8 cellular contexts compared by ENCODE assay signal in the genomic region with DNA sequence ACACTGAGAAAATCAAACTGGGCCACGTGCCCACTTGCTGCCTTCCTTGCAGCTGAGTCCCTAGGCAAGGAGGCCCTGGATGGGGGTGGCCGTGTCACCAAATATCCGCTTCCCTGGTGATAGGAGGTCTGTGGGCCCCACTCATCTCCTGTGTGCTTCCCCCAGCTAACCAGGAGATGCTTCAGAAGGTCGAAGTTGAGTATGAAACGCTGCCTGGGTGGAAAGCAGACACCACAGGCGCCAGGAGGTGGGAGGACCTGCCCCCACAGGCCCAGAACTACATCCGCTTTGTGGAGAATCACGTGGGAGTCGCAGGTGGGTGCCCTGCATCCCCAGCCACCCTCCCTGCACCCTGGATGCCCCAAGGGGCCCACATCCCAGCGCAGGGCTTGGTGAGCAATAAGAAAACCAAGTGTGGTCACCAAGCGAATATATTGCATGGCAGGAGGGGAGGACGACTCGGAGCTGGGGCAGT. TPM values are rescaled to one million over a fixed set of nuclear protein-coding genes. Genes with fewer than 3 reads are reported as not detected.
DNase-seq lines count a peak whose midpoint lies in the region; ATAC-seq, FAIRE-seq and TF ChIP-seq lines count a peak whose summit lies in the region.
"Had no signal": no experiment of that assay in that cellular context is flagged by ENCODE, and none has a peak within 500 bp of the region (broad histone marks: within the 10 kb centered on the region; RNA-seq: fewer than 3 reads in every experiment).

No MANE protein-coding gene starts in this region.

- H3K36me3 ChIP-seq in esophagus squamous epithelium: peaks cover 0 to 21% (median 0%) of the 10 kb centered on the region in 3 donors
- no peaks in the 10 kb centered on the region for H3K36me3 ChIP-seq in thyroid gland

- ATAC-seq in SK-N-SH treated with all-trans-retinoic acid at 6 μM for 48 hours: no peak

- H3K9me3 ChIP-seq in esophagus squamous epithelium (no peaks in the 10 kb centered on the region), thyroid gland (no peaks in the 10 kb centered on the region)

- FAIRE-seq in GM12892 (lab: Jason Lieb, UNC): peak; percentile 61
- FAIRE-seq: endometrium had no signal

- H3K27me3 ChIP-seq in esophagus squamous epithelium: no peaks in the 10 kb centered on the region
- no peaks in the 10 kb centered on the region for H3K27me3 ChIP-seq in thyroid gland

- H3K4me1 ChIP-seq in esophagus squamous epithelium (peaks cover 32 to 56% (median 41%) of the 10 kb centered on the region in 3 donors), thyroid gland (no peaks in the 10 kb centered on the region)

- 84% methylated on average over 2 of the region's 13 CpGs; no CpG with 5 or more reads in 1 of the 2 donors for whole genome bisulfite sequencing in esophagus squamous epithelium, 2 donors
- 88 to 91% methylated on average over 10 to 12 of the region's 13 CpGs for WGBS in thyroid gland, 2 donors

- TF ChIP-seq CTCF in RWPE1 (conservative IDR thresholded peaks at IDR 0.05; ENCODE audit: low read depth): no peak
- TF ChIP-seq CTCF in esophagus squamous epithelium (IDR thresholded peaks at IDR 0.05): no peak
- no peak for TF ChIP-seq CTCF in thyroid gland (IDR thresholded peaks at IDR 0.05)

- H3K27ac ChIP-seq in RWPE1 (peak overlapping the region; percentile 94), esophagus squamous epithelium (peak overlapping the region; percentile 78 to 87 (median 84)), thyroid gland (no peak overlapping the region)

- no peak overlapping the region for H3K4me3 ChIP-seq in esophagus squamous epithelium
- H3K4me3 ChIP-seq in thyroid gland (replicated peaks in 1 of 3): no peak overlapping the region

- DNase-seq in GM12892 (ENCODE audit: insufficient read length) (no peak), RWPE1 (ENCODE audit: low spot score) (no peak), esophagus squamous epithelium (lab: John Stamatoyannopoulos, UW) (no peak), kidney glomerular epithelial cell (lab: John Stamatoyannopoulos, UW) (no peak), thyroid gland (no peak)
- peak; percentile 57 for DNase-seq in stimulated activated CD8-positive, alpha-beta memory T cell treated with anti-CD3 and anti-CD28 coated beads, Interleukin-4, amount 100 ng/mL, for 48 hours

- no peak for TF ChIP-seq POLR2A in GM12892 (IDR thresholded peaks at IDR 0.05; ENCODE audit: low read depth, low read length)
- no peak for TF ChIP-seq POLR2A in esophagus squamous epithelium (IDR thresholded peaks at IDR 0.05)
- TF ChIP-seq POLR2A in thyroid gland (IDR thresholded peaks at IDR 0.05): no peak

- CTCF ChIA-PET in RWPE1 (lab: Yijun Ruan, JAX): interaction anchor here (1.3 kb wide), 2 partner anchors 15 to 23 kb away, joined by 4 to 5 read pairs; no protein-coding TSS in a partner anchor

- intact Hi-C loops in esophagus squamous epithelium (cut with DNase I): no loop called here
- intact Hi-C loops in thyroid gland (cut with DNase I): no loop called here

- POLR2A ChIA-PET in RWPE1 (lab: Yijun Ruan, JAX; ENCODE audit: low non-redundant PET): no interaction called here

TF ChIP-seq in SK-N-SH treated with all-trans-retinoic acid at 6 μM for 48 hours, 23 proteins besides CTCF, POLR2A, EP300 and RAD21:
- TF ChIP-seq ARNTL (CRISPR knock-in tag; IDR thresholded peaks at IDR 0.05; ENCODE audit: borderline replicate concordance, low read depth) (no peak), TOX (CRISPR knock-in tag; IDR thresholded peaks at IDR 0.05; ENCODE audit: borderline replicate concordance) (no peak), ZFP3 (CRISPR knock-in tag; IDR thresholded peaks at IDR 0.05) (no peak), ZNF565 (CRISPR knock-in tag; conservative IDR thresholded peaks at IDR 0.05; ENCODE audit: low read depth) (no peak), PPARA (CRISPR knock-in tag; IDR thresholded peaks at IDR 0.05; ENCODE audit: borderline replicate concordance) (no peak), TCF4 (CRISPR knock-in tag; IDR thresholded peaks at IDR 0.05; ENCODE audit: borderline replicate concordance) (no peak), RARB (CRISPR knock-in tag; IDR thresholded peaks at IDR 0.05) (no peak), ZFP30 (CRISPR knock-in tag; IDR thresholded peaks at IDR 0.05) (no peak), ZC3H10 (CRISPR knock-in tag; IDR thresholded peaks at IDR 0.05) (no peak), POU6F1 (CRISPR knock-in tag; IDR thresholded peaks at IDR 0.05; ENCODE audit: borderline replicate concordance, low read depth) (no peak), ZNF8 (CRISPR knock-in tag; IDR thresholded peaks at IDR 0.05) (no peak), ZNF70 (CRISPR knock-in tag; IDR thresholded peaks at IDR 0.05) (no peak), SNAI2 (CRISPR knock-in tag; IDR thresholded peaks at IDR 0.05) (no peak), OSR1 (CRISPR knock-in tag; IDR thresholded peaks at IDR 0.05) (no peak), CSDC2 (CRISPR knock-in tag; IDR thresholded peaks at IDR 0.05) (no peak), BACH2 (CRISPR knock-in tag; IDR thresholded peaks at IDR 0.05; ENCODE audit: borderline replicate concordance) (no peak), GLIS3 (CRISPR knock-in tag; IDR thresholded peaks at IDR 0.05) (no peak)
- TF ChIP-seq, protein P1, sequence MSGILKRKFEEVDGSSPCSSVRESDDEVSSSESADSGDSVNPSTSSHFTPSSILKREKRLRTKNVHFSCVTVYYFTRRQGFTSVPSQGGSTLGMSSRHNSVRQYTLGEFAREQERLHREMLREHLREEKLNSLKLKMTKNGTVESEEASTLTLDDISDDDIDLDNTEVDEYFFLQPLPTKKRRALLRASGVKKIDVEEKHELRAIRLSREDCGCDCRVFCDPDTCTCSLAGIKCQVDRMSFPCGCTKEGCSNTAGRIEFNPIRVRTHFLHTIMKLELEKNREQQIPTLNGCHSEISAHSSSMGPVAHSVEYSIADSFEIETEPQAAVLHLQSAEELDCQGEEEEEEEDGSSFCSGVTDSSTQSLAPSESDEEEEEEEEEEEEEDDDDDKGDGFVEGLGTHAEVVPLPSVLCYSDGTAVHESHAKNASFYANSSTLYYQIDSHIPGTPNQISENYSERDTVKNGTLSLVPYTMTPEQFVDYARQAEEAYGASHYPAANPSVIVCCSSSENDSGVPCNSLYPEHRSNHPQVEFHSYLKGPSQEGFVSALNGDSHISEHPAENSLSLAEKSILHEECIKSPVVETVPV (CRISPR knock-in tag; IDR thresholded peaks at IDR 0.05): no peak

RNA-seq across cellular contexts. Expression of gene SIVA1, which starts 6.8 kb away (rescaled TPM):
- 30.8 TPM for polyA plus RNA-seq in GM12892 (2012; ENCODE audit: missing spikeins)
- total RNA-seq in esophagus squamous epithelium: 100 to 1,000 TPM; 149 to 282 (median 201) TPM
- total RNA-seq in thyroid gland: 100 to 1,000 TPM; 137 to 388 (median 239) TPM

RNA-seq across cellular contexts. Expression of gene ADSS1, which starts 22.1 kb away (rescaled TPM):
- not detected for polyA plus RNA-seq in GM12892 (2012; ENCODE audit: missing spikeins)
- 10 to 100 TPM in 2 of 4 donors, 1 to 10 TPM in 2; 3.4 to 11.4 (median 8.4) TPM for total RNA-seq in esophagus squamous epithelium
- total RNA-seq in thyroid gland: 10 to 100 TPM; 13.6 to 26.2 (median 18.9) TPM

RNA-seq across cellular contexts. Expression of gene AKT1, which starts 49.4 kb away (rescaled TPM):
- polyA plus RNA-seq in GM12892 (2012; ENCODE audit: missing spikeins): 40.7 TPM
- total RNA-seq in esophagus squamous epithelium: 10 to 100 TPM; 66.6 to 93.7 (median 71.3) TPM
- 100 to 1,000 TPM in 3 of 4 donors, 10 to 100 TPM in 1; 99.8 to 179 (median 152) TPM for total RNA-seq in thyroid gland

RNA-seq across cellular contexts. Expression of gene ZBTB42, which starts 54.8 kb away (rescaled TPM):
- 0.13 TPM for polyA plus RNA-seq in GM12892 (2012; ENCODE audit: missing spikeins)
- 10 to 100 TPM in 2 of 4 donors, 1 to 10 TPM in 2; 4.7 to 14.2 (median 8.4) TPM for total RNA-seq in esophagus squamous epithelium
- total RNA-seq in thyroid gland: 10 to 100 TPM; 12.9 to 29.4 (median 16.8) TPM

RNA-seq across cellular contexts. Expression of gene INF2, which starts 56.7 kb away (rescaled TPM):
- 7.4 TPM for polyA plus RNA-seq in GM12892 (2012; ENCODE audit: missing spikeins)
- total RNA-seq in esophagus squamous epithelium (10 to 100 TPM; 36.7 to 43.6 (median 37.8) TPM), thyroid gland (10 to 100 TPM; 35.1 to 54.7 (median 42.5) TPM)

Comparison
In these comparisons a context has a peak if more than half of its experiments do, and no peak if none do; other contexts are left out.
1. H3K27ac ChIP-seq: peak in RWPE1 (single experiment) and esophagus squamous epithelium (4 of 4); none in thyroid gland (0 of 3).